Comparison of ENCODE assay signal across 1 cellular context in genomic region chr1:50959303-50959912, GRCh38.
A peak's percentile ranks its signal among the peaks of the same experiment; 100 is the strongest.
TF ChIP-seq lines count a peak whose summit lies in the region.

No MANE protein-coding gene starts in this region.

TF ChIP-seq in K562, 482 proteins besides CTCF, POLR2A, EP300 and RAD21 (continued from another document and continues in another):
- peak; percentile 65; the same call in 1 of the 2 replicates for TF ChIP-seq ZNF407 (IDR thresholded peaks at IDR 0.05; ENCODE audit: low read depth)
- peak in 1 of 2 experiments; percentile 90; a peak in 1 of 4 replicates for TF ChIP-seq MCM7 (IDR thresholded peaks at IDR 0.05)
- TF ChIP-seq SMC3 (conservative IDR thresholded peaks at IDR 0.05; ENCODE audit: insufficient read depth, low read depth, low read length), result 0 out of 2 replicates have a peak, but pooled peaks have one; percentile 7
- TF ChIP-seq, protein P1, sequence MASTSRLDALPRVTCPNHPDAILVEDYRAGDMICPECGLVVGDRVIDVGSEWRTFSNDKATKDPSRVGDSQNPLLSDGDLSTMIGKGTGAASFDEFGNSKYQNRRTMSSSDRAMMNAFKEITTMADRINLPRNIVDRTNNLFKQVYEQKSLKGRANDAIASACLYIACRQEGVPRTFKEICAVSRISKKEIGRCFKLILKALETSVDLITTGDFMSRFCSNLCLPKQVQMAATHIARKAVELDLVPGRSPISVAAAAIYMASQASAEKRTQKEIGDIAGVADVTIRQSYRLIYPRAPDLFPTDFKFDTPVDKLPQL (IDR thresholded peaks at IDR 0.05; ENCODE audit: extremely low read depth, insufficient read length), result no peak
- peak; percentile 36; the same call in 1 of the 2 replicates for TF ChIP-seq CREB3L1 (IDR thresholded peaks at IDR 0.05; ENCODE audit: borderline replicate concordance, low read depth)
- TF ChIP-seq KDM4B (IDR thresholded peaks at IDR 0.05; ENCODE audit: borderline replicate concordance in 2 of 2, low read depth in 1 of 2), result no peak
- no peak for TF ChIP-seq IRF2 (CRISPR knock-in tag; IDR thresholded peaks at IDR 0.05)
- TF ChIP-seq, protein P2, sequence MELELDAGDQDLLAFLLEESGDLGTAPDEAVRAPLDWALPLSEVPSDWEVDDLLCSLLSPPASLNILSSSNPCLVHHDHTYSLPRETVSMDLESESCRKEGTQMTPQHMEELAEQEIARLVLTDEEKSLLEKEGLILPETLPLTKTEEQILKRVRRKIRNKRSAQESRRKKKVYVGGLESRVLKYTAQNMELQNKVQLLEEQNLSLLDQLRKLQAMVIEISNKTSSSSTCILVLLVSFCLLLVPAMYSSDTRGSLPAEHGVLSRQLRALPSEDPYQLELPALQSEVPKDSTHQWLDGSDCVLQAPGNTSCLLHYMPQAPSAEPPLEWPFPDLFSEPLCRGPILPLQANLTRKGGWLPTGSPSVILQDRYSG (tag; conservative IDR thresholded peaks at IDR 0.05; ENCODE audit: low read depth), result no peak
- TF ChIP-seq ZBTB9 (CRISPR knock-in tag; IDR thresholded peaks at IDR 0.05), result no peak
- peak; percentile 58 for TF ChIP-seq POLR2B (IDR thresholded peaks at IDR 0.05; ENCODE audit: low read depth, partially characterized antibody)
- 0 out of 2 replicates have a peak, but pooled peaks have one; percentile 11 for TF ChIP-seq SPI1 (IDR thresholded peaks at IDR 0.05; ENCODE audit: borderline replicate concordance, low read depth, low read length)
- no peak for TF ChIP-seq ZNF232 (CRISPR knock-in tag; IDR thresholded peaks at IDR 0.05)
- TF ChIP-seq ATF3 (IDR thresholded peaks at IDR 0.05), result no peak
- no peak for TF ChIP-seq ATF3 (CRISPR knock-in tag; conservative IDR thresholded peaks at IDR 0.05)
- no peak for TF ChIP-seq HMGXB4 (CRISPR knock-in tag; IDR thresholded peaks at IDR 0.05)
- peak; percentile 46; the same call in 1 of the 2 replicates for TF ChIP-seq MTA2 (IDR thresholded peaks at IDR 0.05; ENCODE audit: low read depth)
- 0 out of 4 replicates have a peak, but pooled peaks of 1 of the 2 experiments have one; percentile 5 for TF ChIP-seq UBTF (IDR thresholded peaks at IDR 0.05; ENCODE audit: borderline replicate concordance in 1 of 2, low read depth in 2 of 2, low read length in 2 of 2)
- TF ChIP-seq CHD2 (IDR thresholded peaks at IDR 0.05; ENCODE audit: low read depth, low read length), result no peak
- TF ChIP-seq, protein P3, sequence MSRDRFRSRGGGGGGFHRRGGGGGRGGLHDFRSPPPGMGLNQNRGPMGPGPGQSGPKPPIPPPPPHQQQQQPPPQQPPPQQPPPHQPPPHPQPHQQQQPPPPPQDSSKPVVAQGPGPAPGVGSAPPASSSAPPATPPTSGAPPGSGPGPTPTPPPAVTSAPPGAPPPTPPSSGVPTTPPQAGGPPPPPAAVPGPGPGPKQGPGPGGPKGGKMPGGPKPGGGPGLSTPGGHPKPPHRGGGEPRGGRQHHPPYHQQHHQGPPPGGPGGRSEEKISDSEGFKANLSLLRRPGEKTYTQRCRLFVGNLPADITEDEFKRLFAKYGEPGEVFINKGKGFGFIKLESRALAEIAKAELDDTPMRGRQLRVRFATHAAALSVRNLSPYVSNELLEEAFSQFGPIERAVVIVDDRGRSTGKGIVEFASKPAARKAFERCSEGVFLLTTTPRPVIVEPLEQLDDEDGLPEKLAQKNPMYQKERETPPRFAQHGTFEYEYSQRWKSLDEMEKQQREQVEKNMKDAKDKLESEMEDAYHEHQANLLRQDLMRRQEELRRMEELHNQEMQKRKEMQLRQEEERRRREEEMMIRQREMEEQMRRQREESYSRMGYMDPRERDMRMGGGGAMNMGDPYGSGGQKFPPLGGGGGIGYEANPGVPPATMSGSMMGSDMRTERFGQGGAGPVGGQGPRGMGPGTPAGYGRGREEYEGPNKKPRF (IDR thresholded peaks at IDR 0.05; ENCODE audit: low read depth, low read length), result no peak
- no peak for TF ChIP-seq CEBPZ (IDR thresholded peaks at IDR 0.05; ENCODE audit: borderline replicate concordance, low read depth, low read length)
- TF ChIP-seq PYGO2 (tag; IDR thresholded peaks at IDR 0.05), result no peak
- TF ChIP-seq, protein P4, sequence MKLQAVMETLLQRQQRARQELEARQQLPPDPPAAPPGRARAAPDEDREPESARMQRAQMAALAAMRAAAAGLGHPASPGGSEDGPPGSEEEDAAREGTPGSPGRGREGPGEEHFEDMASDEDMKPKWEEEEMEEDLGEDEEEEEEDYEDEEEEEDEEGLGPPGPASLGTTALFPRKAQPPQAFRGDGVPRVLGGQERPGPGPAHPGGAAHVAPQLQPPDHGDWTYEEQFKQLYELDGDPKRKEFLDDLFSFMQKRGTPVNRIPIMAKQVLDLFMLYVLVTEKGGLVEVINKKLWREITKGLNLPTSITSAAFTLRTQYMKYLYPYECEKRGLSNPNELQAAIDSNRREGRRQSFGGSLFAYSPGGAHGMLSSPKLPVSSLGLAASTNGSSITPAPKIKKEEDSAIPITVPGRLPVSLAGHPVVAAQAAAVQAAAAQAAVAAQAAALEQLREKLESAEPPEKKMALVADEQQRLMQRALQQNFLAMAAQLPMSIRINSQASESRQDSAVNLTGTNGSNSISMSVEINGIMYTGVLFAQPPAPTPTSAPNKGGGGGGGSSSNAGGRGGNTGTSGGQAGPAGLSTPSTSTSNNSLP (IDR thresholded peaks at IDR 0.05; ENCODE audit: borderline replicate concordance, low read depth, low read length), result no peak
- no peak for TF ChIP-seq L3MBTL2 (IDR thresholded peaks at IDR 0.05)
